In genomic region chr15:73997986-73998385, GRCh38 we compare ENCODE assay signal across 16 cellular contexts. TPM values are rescaled to one million over a fixed set of nuclear protein-coding genes. Genes with fewer than 3 reads are reported as not detected.
DNase-seq lines count a peak whose midpoint lies in the region; ATAC-seq, FAIRE-seq and TF ChIP-seq lines count a peak whose summit lies in the region.
"Had no signal": no experiment of that assay in that cellular context is flagged by ENCODE, and none has a peak within 500 bp of the region (broad histone marks: within the 10 kb centered on the region; RNA-seq: fewer than 3 reads in every experiment).

No MANE protein-coding gene starts in this region.

- no peaks in the 10 kb centered on the region for H3K27me3 ChIP-seq in ACC112 (ENCODE audit: insufficient read depth, low read length)
- H3K27me3 ChIP-seq in DND-41 (ENCODE audit: insufficient read depth, low read length, poor library complexity), result no peaks in the 10 kb centered on the region
- H3K27me3 ChIP-seq in astrocyte (ENCODE audit: insufficient read depth, low read length), result no peaks in the 10 kb centered on the region
- H3K27me3 ChIP-seq in mesenchymal stem cell (ENCODE audit: control insufficient read depth in 1 of 2, insufficient read depth in 1 of 2, low read length in 2 of 2), result no peaks in the 10 kb centered on the region

- WGBS in mesenchymal stem cell, result 97% methylated on average over 27 of the region's 27 CpGs

- H3K4me1 ChIP-seq in ACC112 (ENCODE audit: control insufficient read depth, insufficient read depth, low read length, unreplicated experiment), result peaks cover 34% of the 10 kb centered on the region
- peaks cover 51% of the 10 kb centered on the region for H3K4me1 ChIP-seq in DND-41 (ENCODE audit: insufficient read depth, low read length)
- H3K4me1 ChIP-seq in astrocyte (ENCODE audit: insufficient read depth, low read length), result peaks cover 13% of the 10 kb centered on the region
- peaks cover 22% of the 10 kb centered on the region for H3K4me1 ChIP-seq in mesenchymal stem cell (ENCODE audit: control insufficient read depth, insufficient read depth, low read depth, low read length)

- H3K27me3 Mint-ChIP-seq in astrocyte (ENCODE audit: low read depth, unreplicated experiment), result no peaks in the 10 kb centered on the region

- H4K91ac ChIP-seq in mesenchymal stem cell (ENCODE audit: low read length), result no peak overlapping the region

- peaks cover 22% of the 10 kb centered on the region for H3K4me1 Mint-ChIP-seq in astrocyte (ENCODE audit: low read depth, unreplicated experiment)

- H3K9ac ChIP-seq in DND-41 (ENCODE audit: low read depth, low read length), result no peak overlapping the region
- no peak overlapping the region for H3K9ac ChIP-seq in astrocyte (ENCODE audit: low read length)
- H3K9ac ChIP-seq in mesenchymal stem cell (ENCODE audit: low read length), result peak overlapping the region; percentile 96

- no peak overlapping the region for H3K27ac Mint-ChIP-seq in astrocyte (ENCODE audit: unreplicated experiment)
- H3K27ac Mint-ChIP-seq: H9 had no signal

- H3K36me3 ChIP-seq in ACC112 (ENCODE audit: insufficient read depth, low read length), result peaks cover 35% of the 10 kb centered on the region
- peaks cover 25% of the 10 kb centered on the region for H3K36me3 ChIP-seq in DND-41 (ENCODE audit: insufficient read depth, low read length)
- H3K36me3 ChIP-seq in astrocyte (ENCODE audit: insufficient read depth, low read length), result peaks cover 16% of the 10 kb centered on the region
- peaks cover 20 to 55% of the 10 kb centered on the region in 2 experiments for H3K36me3 ChIP-seq in mesenchymal stem cell (ENCODE audit: control insufficient read depth in 1 of 2, insufficient read depth in 2 of 2, low read depth in 1 of 2, low read length in 2 of 2)

- H3K36me3 Mint-ChIP-seq in astrocyte (ENCODE audit: low read depth, unreplicated experiment), result peaks cover 6% of the 10 kb centered on the region

- H2BK5ac ChIP-seq in mesenchymal stem cell (ENCODE audit: low read depth, low read length, poor library complexity, severe bottlenecking), result no peak overlapping the region

- H3K23ac ChIP-seq in mesenchymal stem cell (ENCODE audit: low read length in 2 of 2), result no peak overlapping the region

- H3K79me1 ChIP-seq in mesenchymal stem cell (replicated peaks; ENCODE audit: low read length, poor library complexity, severe bottlenecking), result peaks cover 6% of the 10 kb centered on the region

- no peaks in the 10 kb centered on the region for H3K9me3 ChIP-seq in DND-41 (ENCODE audit: insufficient read depth, low read length, severe bottlenecking)
- no peaks in the 10 kb centered on the region for H3K9me3 ChIP-seq in astrocyte (ENCODE audit: insufficient read depth, low read depth, low read length)
- no peaks in the 10 kb centered on the region for H3K9me3 ChIP-seq in mesenchymal stem cell (ENCODE audit: control insufficient read depth, low read length)

- peak overlapping the region; percentile 96 for H3K4me3 ChIP-seq in ACC112 (ENCODE audit: low read depth, low read length)
- H3K4me3 ChIP-seq in DND-41 (ENCODE audit: low read depth in 1 of 2, low read length in 2 of 2), result no peak overlapping the region
- no peak overlapping the region for H3K4me3 ChIP-seq in astrocyte (ENCODE audit: insufficient read depth, low read depth, low read length)
- peak overlapping the region in 1 of 2 experiments; percentile 92 for H3K4me3 ChIP-seq in mesenchymal stem cell (ENCODE audit: insufficient read depth in 1 of 2, low read depth in 1 of 2, low read length in 2 of 2)
- H3K4me3 ChIP-seq: PC-9 had no signal

- H3K9me3 Mint-ChIP-seq in astrocyte (ENCODE audit: unreplicated experiment), result no peaks in the 10 kb centered on the region
- H3K9me3 Mint-ChIP-seq: activated T-cell treated with anti-CD3 and anti-CD28 coated beads, Interleukin-2, amount 50 U/mL, for 4 hours; H9 had no signal

- no peak overlapping the region for H3K4ac ChIP-seq in mesenchymal stem cell (ENCODE audit: low read depth in 1 of 2, low read length in 2 of 2)

- H2AFZ ChIP-seq in ACC112 (ENCODE audit: low read length, unreplicated experiment) (no peak overlapping the region), DND-41 (ENCODE audit: low read depth, low read length) (no peak overlapping the region), astrocyte (ENCODE audit: low read depth, low read length) (no peak overlapping the region), mesenchymal stem cell (ENCODE audit: low read depth, low read length) (no peak overlapping the region)
- H2AFZ ChIP-seq: PC-9 had no signal

- DNase-seq in DND-41, result no peak
- no peak for DNase-seq in astrocyte (ENCODE audit: low read depth)
- DNase-seq in mesenchymal stem cell, result no peak
- DNase-seq in DMS 273 (lab: John Stamatoyannopoulos, UW; ENCODE audit: unreplicated experiment), result no peak
- no peak for DNase-seq in nucleus accumbens (lab: John Stamatoyannopoulos, UW)
- DNase-seq in amygdala (lab: John Stamatoyannopoulos, UW), result no peak
- DNase-seq: activated T-cell treated with anti-CD3 and anti-CD28 coated beads, Interleukin-2, amount 50 U/mL, for 4 hours; aorta; DMS53; H9; NCI-H1417 treated with DMSO at 0.1 percent for 48 hours; NCI-H526 treated with DMSO at 0.1 percent for 48 hours; PC-9; SW 1271 had no signal

- H4K8ac ChIP-seq in mesenchymal stem cell (ENCODE audit: low read length), result no peak overlapping the region

- H3K4me2 ChIP-seq in DND-41 (ENCODE audit: insufficient read depth, low read length), result peak overlapping the region; percentile 98
- no peak overlapping the region for H3K4me2 ChIP-seq in astrocyte (ENCODE audit: low read length)
- H3K4me2 ChIP-seq in mesenchymal stem cell (ENCODE audit: low read length, poor library complexity, severe bottlenecking), result peak overlapping the region; percentile 51

- no peak overlapping the region for H3K27ac ChIP-seq in ACC112 (ENCODE audit: low read depth, low read length)
- no peak overlapping the region; the same call in 1 of the 2 replicates for H3K27ac ChIP-seq in DND-41 (ENCODE audit: low read length)
- no peak overlapping the region for H3K27ac ChIP-seq in astrocyte (ENCODE audit: low read depth, low read length)
- H3K27ac ChIP-seq in mesenchymal stem cell (ENCODE audit: low read length, poor library complexity, severe bottlenecking), result no peak overlapping the region
- H3K27ac ChIP-seq: PC-9 had no signal

- no peak overlapping the region for H3K18ac ChIP-seq in mesenchymal stem cell (ENCODE audit: low read depth in 1 of 2, low read length in 2 of 2)

- no peak overlapping the region for H2BK12ac ChIP-seq in mesenchymal stem cell (ENCODE audit: low read length in 2 of 2)

- ATAC-seq in DND-41 (ENCODE audit: insufficient read depth, low read depth) (no peak), GM21619 (IDR thresholded peaks at IDR 0.05; ENCODE audit: unreplicated experiment) (no peak)
- ATAC-seq: activated T-cell treated with anti-CD3 and anti-CD28 coated beads, Interleukin-2, amount 50 U/mL, for 4 hours had no signal

- H3K4me3 Mint-ChIP-seq in astrocyte (ENCODE audit: unreplicated experiment), result peak overlapping the region; percentile 94
- H3K4me3 Mint-ChIP-seq: H9 had no signal

- H2AK5ac ChIP-seq in mesenchymal stem cell (ENCODE audit: low read length, severe bottlenecking), result no peak overlapping the region

- H3K79me2 ChIP-seq in ACC112 (ENCODE audit: control insufficient read depth, insufficient read depth, low read length, unreplicated experiment) (peaks cover 81% of the 10 kb centered on the region), DND-41 (ENCODE audit: insufficient read depth, low read length) (peaks cover 63% of the 10 kb centered on the region), astrocyte (ENCODE audit: insufficient read depth, low read length) (peaks cover 77% of the 10 kb centered on the region)

- no peak overlapping the region for H2BK15ac ChIP-seq in mesenchymal stem cell (ENCODE audit: low read depth, poor library complexity, severe bottlenecking)

- TF ChIP-seq CTCF in DND-41 (IDR thresholded peaks at IDR 0.05; ENCODE audit: borderline replicate concordance, extremely low read depth, low read length, poor library complexity, severe bottlenecking) (no peak), astrocyte (IDR thresholded peaks at IDR 0.05; ENCODE audit: insufficient read depth, low read depth, low read length) (no peak)

- no peak overlapping the region for H2BK120ac ChIP-seq in mesenchymal stem cell (ENCODE audit: low read depth, low read length)

- no peak overlapping the region for H3K14ac ChIP-seq in mesenchymal stem cell (ENCODE audit: low read length in 2 of 2)

- H4K20me1 ChIP-seq in DND-41 (ENCODE audit: insufficient read depth, low read length), result no peaks in the 10 kb centered on the region
- peaks cover 36% of the 10 kb centered on the region for H4K20me1 ChIP-seq in astrocyte (ENCODE audit: insufficient read depth, low read length)

- FAIRE-seq in astrocyte (lab: Jason Lieb, UNC), result no peak

RNA-seq across cellular contexts. Expression of gene PML, which starts 3.5 kb away (rescaled TPM):
- 116 and 119 TPM in 2 replicates for total RNA-seq in astrocyte
- polyA plus RNA-seq in mesenchymal stem cell (2013, experiment 1 of 2), result 49.0 TPM
- polyA plus RNA-seq in mesenchymal stem cell (2013, experiment 2 of 2), result 51.3 TPM

RNA-seq across cellular contexts. Expression of gene STOML1, which starts 5.9 kb away (rescaled TPM):
- total RNA-seq in astrocyte, result 12.4 and 16.6 TPM in 2 replicates
- 7.8 TPM for polyA plus RNA-seq in mesenchymal stem cell (2013, experiment 1 of 2)
- polyA plus RNA-seq in mesenchymal stem cell (2013, experiment 2 of 2), result 8.5 TPM
